In the genomic region with DNA sequence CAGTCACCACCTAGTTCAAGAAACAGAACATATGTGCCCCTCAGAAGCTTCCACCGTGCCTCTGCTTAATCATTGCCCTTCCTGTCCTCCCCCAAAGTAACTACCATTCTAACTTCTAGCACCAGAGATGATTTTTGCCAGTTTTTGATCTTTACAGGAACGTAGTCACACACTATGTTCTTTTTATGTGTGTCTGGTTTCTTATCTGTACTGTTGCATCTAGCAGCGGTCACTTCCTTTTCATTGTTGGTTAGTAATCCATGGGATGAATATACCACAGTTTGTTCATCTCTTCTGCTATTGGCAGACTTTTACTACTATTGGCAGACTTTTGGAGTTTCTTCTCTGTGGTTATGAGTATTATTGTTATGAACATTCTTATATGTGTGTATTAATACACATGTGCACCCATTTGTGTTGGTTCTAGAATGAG, we compare ENCODE assay signal across 10 cellular contexts. TPM values are rescaled to one million over a fixed set of nuclear protein-coding genes. Genes with fewer than 3 reads are reported as not detected.
DNase-seq lines count a peak whose midpoint lies in the region; ATAC-seq, FAIRE-seq and TF ChIP-seq lines count a peak whose summit lies in the region.
"Had no signal": no experiment of that assay in that cellular context is flagged by ENCODE, and none has a peak within 500 bp of the region (broad histone marks: within the 10 kb centered on the region; RNA-seq: fewer than 3 reads in every experiment).

No MANE protein-coding gene starts in this region.

- intact Hi-C loops in left colon (cut with DNase I, micrococcal nuclease) = no loop called here

- no peaks in the 10 kb centered on the region for H3K27me3 Mint-ChIP-seq in activated naive CD4-positive, alpha-beta T cell treated with anti-CD3 and anti-CD28 coated beads, Interleukin-2, amount 50 U/mL, for 24 hours

- H3K27ac Mint-ChIP-seq in activated naive CD4-positive, alpha-beta T cell treated with anti-CD3 and anti-CD28 coated beads, Interleukin-2, amount 50 U/mL, for 24 hours = peak overlapping the region; percentile 6

- peak; percentile 19 for ATAC-seq in left colon
- ATAC-seq: Panc1 had no signal

- DNase-seq in stimulated activated CD4-positive, alpha-beta T cell treated with anti-CD3 and anti-CD28 coated beads, Interleukin-1b, Interleukin-23, amount 100 ng/mL, for 48 hours = peak; percentile 24
- no peak for DNase-seq in stimulated activated CD4-positive, alpha-beta T cell treated with anti-CD3 and anti-CD28 coated beads, Interleukin-2, amount 100 ng/mL, for 24 hours
- DNase-seq in left colon (no peak), NCI-H146 (lab: John Stamatoyannopoulos, UW) (no peak), NCI-H748 (lab: John Stamatoyannopoulos, UW; ENCODE audit: unreplicated experiment) (no peak), Ammon's horn (ENCODE audit: low spot score) (no peak), H54 (ENCODE audit: insufficient read length, low spot score) (no peak)
- DNase-seq: Caco-2 had no signal

- H3K4me1 Mint-ChIP-seq in activated naive CD4-positive, alpha-beta T cell treated with anti-CD3 and anti-CD28 coated beads, Interleukin-2, amount 50 U/mL, for 24 hours = peaks cover 69% of the 10 kb centered on the region

- no peaks in the 10 kb centered on the region for H3K9me3 Mint-ChIP-seq in activated naive CD4-positive, alpha-beta T cell treated with anti-CD3 and anti-CD28 coated beads, Interleukin-2, amount 50 U/mL, for 24 hours

- peak overlapping the region; percentile 12 for H3K4me3 Mint-ChIP-seq in activated naive CD4-positive, alpha-beta T cell treated with anti-CD3 and anti-CD28 coated beads, Interleukin-2, amount 50 U/mL, for 24 hours

- peaks cover 14% of the 10 kb centered on the region for H3K36me3 Mint-ChIP-seq in activated naive CD4-positive, alpha-beta T cell treated with anti-CD3 and anti-CD28 coated beads, Interleukin-2, amount 50 U/mL, for 24 hours

- FAIRE-seq in H54 (lab: Jason Lieb, UNC) = no peak

- no peak for TF ChIP-seq POLR2A in H54 (IDR thresholded peaks at IDR 0.05; ENCODE audit: low read depth, low read length)

RNA-seq across cellular contexts. Expression of a gene that starts 34.6 kb away (rescaled TPM):
- 10 to 100 TPM; 86.3 to 87.5 TPM for total RNA-seq in left colon
